In genomic region chr17:61863801-61864126, GRCh38 we compare ENCODE assay signal across 8 cellular contexts. TPM values are rescaled to one million over a fixed set of nuclear protein-coding genes. Genes with fewer than 3 reads are reported as not detected.
A peak's percentile ranks its signal among the peaks of the same experiment; 100 is the strongest.
DNase-seq lines count a peak whose midpoint lies in the region; ATAC-seq and TF ChIP-seq lines count a peak whose summit lies in the region.

No MANE protein-coding gene starts in this region.

- no peak overlapping the region for H3K18ac ChIP-seq in neuronal stem cell (ENCODE audit: low read length)

- CTCF ChIA-PET in CD4-positive, alpha-beta T cell (lab: Charles Lee), result interaction anchor here (0.5 to 1.5 kb wide), 4 partner anchors 9 to 1349 kb away, joined by 3 to 5 read pairs (median 4); no protein-coding TSS in a partner anchor

- no peak overlapping the region for H2AK5ac ChIP-seq in neuronal stem cell (ENCODE audit: low read depth, low read length)

- peak overlapping the region; percentile 62 for H3K4me3 ChIP-seq in NT2/D1 (ENCODE audit: insufficient read length, low read depth)
- H3K4me3 ChIP-seq in neuronal stem cell (ENCODE audit: low read length in 2 of 2), result peak overlapping the region; percentile 75 to 86

- H3K27me3 Mint-ChIP-seq in CD4-positive, alpha-beta T cell, result no peaks in the 10 kb centered on the region

- peak overlapping the region; percentile 90 for H3K4me3 Mint-ChIP-seq in CD4-positive, alpha-beta T cell

- no peak overlapping the region for H2BK15ac ChIP-seq in neuronal stem cell (ENCODE audit: low read length)

- intact Hi-C loops in CD4-positive, alpha-beta T cell (cut with DNase I, micrococcal nuclease), result loop anchor here (2.0 to 10.0 kb wide), 3 partner anchors 63 to 1339 kb away; partner anchors contain the start of genes APPBP2 (in 1 of the 2), INTS2 (in 1 of the 2) and MED13 (in 1 of the 2)

- peaks cover 31% of the 10 kb centered on the region for H3K4me1 Mint-ChIP-seq in CD4-positive, alpha-beta T cell (ENCODE audit: low read depth)

- H3K9me3 Mint-ChIP-seq in CD4-positive, alpha-beta T cell, result no peaks in the 10 kb centered on the region

- no peak for TF ChIP-seq CTCF in CD4-positive, alpha-beta T cell (IDR thresholded peaks at IDR 0.05)

- no peak overlapping the region for H3K14ac ChIP-seq in neuronal stem cell (ENCODE audit: low read length)

- H3K9ac ChIP-seq in NT2/D1 (ENCODE audit: insufficient read length, low read depth), result peak overlapping the region; percentile 74
- no peak overlapping the region for H3K9ac ChIP-seq in neuronal stem cell (ENCODE audit: low read depth, low read length, poor library complexity)

- no peak overlapping the region for H4K91ac ChIP-seq in neuronal stem cell (ENCODE audit: low read depth, low read length, poor library complexity)

- H3K4me1 ChIP-seq in NT2/D1 (ENCODE audit: insufficient read depth, insufficient read length) (no peaks in the 10 kb centered on the region), neuronal stem cell (ENCODE audit: control insufficient read depth in 2 of 2, insufficient read depth in 1 of 2, low read depth in 1 of 2, low read length in 2 of 2) (peaks cover 0 to 12% of the 10 kb centered on the region in 2 donors)

- no peak overlapping the region for H4K8ac ChIP-seq in neuronal stem cell (ENCODE audit: low read depth, low read length)

- H3K79me1 ChIP-seq in neuronal stem cell (ENCODE audit: low read depth, low read length), result no peaks in the 10 kb centered on the region

- no peak overlapping the region for H2BK120ac ChIP-seq in neuronal stem cell (ENCODE audit: low read depth, low read length)

- H2AFZ ChIP-seq in neuronal stem cell (ENCODE audit: low read length), result peak overlapping the region; percentile 85

- H2BK12ac ChIP-seq in neuronal stem cell (ENCODE audit: low read length), result no peak overlapping the region

- peaks cover 18% of the 10 kb centered on the region for H3K36me3 Mint-ChIP-seq in CD4-positive, alpha-beta T cell (ENCODE audit: low read depth)

- DNase-seq in CD4-positive, alpha-beta T cell, result no peak
- DNase-seq in NT2/D1 (ENCODE audit: low read depth, low spot score) (no peak), epithelial cell of prostate (ENCODE audit: low read depth, low spot score) (no peak), neuronal stem cell (ENCODE audit: low spot score) (no peak), SHP77 (lab: John Stamatoyannopoulos, UW) (no peak), epidermal melanocyte (ENCODE audit: insufficient read length, low spot score) (no peak), COLO668 (lab: John Stamatoyannopoulos, UW; ENCODE audit: unreplicated experiment) (no peak)

- peak; percentile 18 for ATAC-seq in CD4-positive, alpha-beta T cell (ENCODE audit: poor library complexity)
- ATAC-seq in GM21717 (IDR thresholded peaks at IDR 0.05; ENCODE audit: unreplicated experiment), result peak; percentile 4

- H3K23ac ChIP-seq in neuronal stem cell (ENCODE audit: low read depth, low read length, poor library complexity), result no peak overlapping the region

- no peaks in the 10 kb centered on the region for H3K9me3 ChIP-seq in CD4-positive, alpha-beta T cell (ENCODE audit: control insufficient read depth, low read length)
- H3K9me3 ChIP-seq in NT2/D1 (ENCODE audit: insufficient read depth, low read length), result no peaks in the 10 kb centered on the region
- H3K9me3 ChIP-seq in neuronal stem cell (replicated peaks in 1 of 2; ENCODE audit: control insufficient read depth in 2 of 2, insufficient read depth in 1 of 2, low read depth in 1 of 2, low read length in 2 of 2), result no peaks in the 10 kb centered on the region

- H3K36me3 ChIP-seq in NT2/D1 (ENCODE audit: insufficient read depth, insufficient read length, low read length) (peaks cover 42% of the 10 kb centered on the region), neuronal stem cell (replicated peaks in 1 of 2; ENCODE audit: control insufficient read depth in 2 of 2, insufficient read depth in 2 of 2, low read length in 2 of 2) (peaks cover 0 to 62% of the 10 kb centered on the region in 2 donors)

- POLR2A ChIA-PET in CD4-positive, alpha-beta T cell (lab: Charles Lee), result interaction anchor here (1.0 to 2.8 kb wide), 8 partner anchors 9 to 1472 kb away, joined by 3 to 18 read pairs (median 6); partner anchors contain the start of genes INTS2 and USP32

- peak overlapping the region; percentile 63 for H3K4me2 ChIP-seq in neuronal stem cell (ENCODE audit: insufficient read depth, low read length, poor library complexity, severe bottlenecking)

- H2BK5ac ChIP-seq in neuronal stem cell (ENCODE audit: low read length), result no peak overlapping the region

- WGBS in neuronal stem cell (ENCODE audit: extremely low coverage in 2 of 2, insufficient read length in 2 of 2, insufficient replicate concordance in 1 of 2), 2 donors, result no CpG with 5 or more reads among the region's 8 CpGs

- peak overlapping the region; percentile 87 for H3K27ac Mint-ChIP-seq in CD4-positive, alpha-beta T cell

- H3K27me3 ChIP-seq in CD4-positive, alpha-beta T cell (ENCODE audit: control insufficient read depth, insufficient read depth, low read length), result no peaks in the 10 kb centered on the region
- H3K27me3 ChIP-seq in NT2/D1 (ENCODE audit: insufficient read depth, insufficient read length) (no peaks in the 10 kb centered on the region), neuronal stem cell (ENCODE audit: control insufficient read depth in 3 of 3, insufficient read depth in 3 of 3, low read depth in 1 of 3, low read length in 3 of 3) (no peaks in the 10 kb centered on the region)

- H3K27ac ChIP-seq in CD4-positive, alpha-beta T cell (ENCODE audit: low read depth, low read length), result peak overlapping the region; percentile 39
- H3K27ac ChIP-seq in epithelial cell of prostate, result peak overlapping the region; percentile 59
- peak overlapping the region; percentile 54 for H3K27ac ChIP-seq in neuronal stem cell (replicated peaks; ENCODE audit: low read length)

- H3K4ac ChIP-seq in neuronal stem cell (ENCODE audit: low read length), result no peak overlapping the region

RNA-seq across cellular contexts. Expression of gene BRIP1, which starts 0.4 kb away (rescaled TPM):
- 1 to 10 TPM; 1.0 to 1.9 TPM for total RNA-seq in CD4-positive, alpha-beta T cell
- polyA plus RNA-seq in neuronal stem cell (2013, experiment 1 of 2), result 12.4 TPM
- 12.5 TPM for polyA plus RNA-seq in neuronal stem cell (2013, experiment 2 of 2)
